In genomic region chr11:15031945-15032344, GRCh38 we compare ENCODE assay signal across 17 cellular contexts. TPM values are rescaled to one million over a fixed set of nuclear protein-coding genes. Genes with fewer than 3 reads are reported as not detected.
"Had no signal": no experiment of that assay in that cellular context is flagged by ENCODE, and none has a peak within 500 bp of the region (broad histone marks: within the 10 kb centered on the region; RNA-seq: fewer than 3 reads in every experiment).

No MANE protein-coding gene starts in this region.

RNA-seq across cellular contexts. Expression of gene CALCB, which starts 41.4 kb away (rescaled TPM):
- total RNA-seq: ascending aorta, breast epithelium, cardiac muscle cell, cardiac septum, chondrocyte had no signal
- polyA plus RNA-seq: aorta had no signal

RNA-seq across cellular contexts. Expression of gene CALCA, which starts 59.8 kb away (rescaled TPM):
- total RNA-seq: activated naive CD4-positive, alpha-beta T cell treated with anti-CD3 and anti-CD28 coated beads for 36 hours; activated naive CD4-positive, alpha-beta T cell treated with anti-CD3 and anti-CD28 coated beads, Interleukin-2, amount 50 U/mL, for 72 hours; activated naive CD8-positive, alpha-beta T cell treated with anti-CD3 and anti-CD28 coated beads, Interleukin-2, amount 10 ng/mL, durations not matched to agents 7 days and 5 days; activated T-cell treated with anti-CD3 and anti-CD28 coated beads, Interleukin-2, amount 50 U/mL, for 4 hours; activated T-cell treated with anti-CD3 and anti-CD28 coated beads, Interleukin-2, amount 50 U/mL, for 72 hours; activated T-helper 1 cell treated with anti-CD3 and anti-CD28 coated beads, Interleukin-12 subunit alpha, Interleukin-12 subunit beta, Interleukin-2, Interleukin-4 antibody, amounts not matched to agents 30 ng/mL and 10 ng/mL and 1 ng/mL, durations not matched to agents 14 hours and 24 hours and 36 hours; activated T-helper 17 cell treated with anti-CD3 and anti-CD28 coated beads, Interleukin-2, amount 50 U/mL, for 72 hours; activated T-helper 2 cell treated with anti-CD3 and anti-CD28 coated beads, Interferon-gamma antibody, Interleukin-2, Interleukin-4, amounts not matched to agents 10 μg/mL and 5 μg/mL and 100 μg/mL, durations not matched to agents 14 hours and 24 hours and 36 hours; ascending aorta; astrocyte; body of pancreas; breast epithelium; bronchial epithelial cell; cardiac muscle cell; chondrocyte had no signal
